8 cellular contexts compared by ENCODE assay signal in genomic region chr6:47413752-47414516, GRCh38.
DNase-seq lines count a peak whose midpoint lies in the region; ATAC-seq lines count a peak whose summit lies in the region.

No MANE protein-coding gene starts in this region.

- H3K9me3 Mint-ChIP-seq in CD4-positive, CD25-positive, alpha-beta regulatory T cell = peaks cover 0 to 2% (median 0%) of the 10 kb centered on the region in 7 donors
- no peaks in the 10 kb centered on the region for H3K9me3 Mint-ChIP-seq in natural killer cell treated with Interleukin-12 subunit alpha and Interleukin-12 subunit beta and Interleukin-15 and Interleukin-18, amount 100 ng/mL, for 72 hours

- no peaks in the 10 kb centered on the region for H3K36me3 ChIP-seq in CD4-positive, CD25-positive, alpha-beta regulatory T cell (ENCODE audit: control insufficient read depth, insufficient read depth, low read length)

- peak overlapping the region; percentile 54 to 94 (median 74) for H3K27ac Mint-ChIP-seq in CD4-positive, CD25-positive, alpha-beta regulatory T cell
- peak overlapping the region; percentile 14 to 63 for H3K27ac Mint-ChIP-seq in natural killer cell treated with Interleukin-12 subunit alpha and Interleukin-12 subunit beta and Interleukin-15 and Interleukin-18, amount 100 ng/mL, for 72 hours

- H3K9me3 ChIP-seq in CD4-positive, CD25-positive, alpha-beta regulatory T cell (ENCODE audit: control insufficient read depth in 2 of 2, low read length in 2 of 2) = no peaks in the 10 kb centered on the region

- H3K27ac ChIP-seq in CD4-positive, CD25-positive, alpha-beta regulatory T cell (ENCODE audit: insufficient read depth, low read length, poor library complexity, severe bottlenecking) = no peak overlapping the region

- H3K36me3 Mint-ChIP-seq in CD4-positive, CD25-positive, alpha-beta regulatory T cell = no peaks in the 10 kb centered on the region
- H3K36me3 Mint-ChIP-seq in natural killer cell treated with Interleukin-12 subunit alpha and Interleukin-12 subunit beta and Interleukin-15 and Interleukin-18, amount 100 ng/mL, for 72 hours = no peaks in the 10 kb centered on the region

- peaks cover 1% of the 10 kb centered on the region for H3K27me3 ChIP-seq in CD4-positive, CD25-positive, alpha-beta regulatory T cell (ENCODE audit: control insufficient read depth, insufficient read depth, low read length)

- peak overlapping the region; percentile 25 to 85 (median 82) for H3K4me3 Mint-ChIP-seq in CD4-positive, CD25-positive, alpha-beta regulatory T cell
- H3K4me3 Mint-ChIP-seq in natural killer cell treated with Interleukin-12 subunit alpha and Interleukin-12 subunit beta and Interleukin-15 and Interleukin-18, amount 100 ng/mL, for 72 hours = peak overlapping the region; percentile 62

- peaks cover 14% of the 10 kb centered on the region for H3K4me1 ChIP-seq in CD4-positive, CD25-positive, alpha-beta regulatory T cell (ENCODE audit: control insufficient read depth, insufficient read depth, low read length, poor library complexity, severe bottlenecking)

- DNase-seq in CD4-positive, CD25-positive, alpha-beta regulatory T cell = peak; percentile 5 to 75 (median 58)
- peak; percentile 11 for DNase-seq in NCI-H2171 (lab: John Stamatoyannopoulos, UW)
- DNase-seq in activated CD4-positive, alpha-beta T cell treated with anti-CD3 and anti-CD28 coated beads for 48 hours = peak; percentile 25
- peak; percentile 58 for DNase-seq in fibroblast of gingiva (ENCODE audit: low read depth)
- peak; percentile 62 for DNase-seq in natural killer cell treated with Interleukin-12 subunit alpha and Interleukin-12 subunit beta and Interleukin-15 and Interleukin-18, amount 100 ng/mL, for 72 hours (ENCODE audit: low spot score)
- no peak for DNase-seq in posterior vena cava (ENCODE audit: low spot score)

- peaks cover 18% of the 10 kb centered on the region for H3K27me3 Mint-ChIP-seq in CD4-positive, CD25-positive, alpha-beta regulatory T cell
- H3K27me3 Mint-ChIP-seq in natural killer cell treated with Interleukin-12 subunit alpha and Interleukin-12 subunit beta and Interleukin-15 and Interleukin-18, amount 100 ng/mL, for 72 hours = peaks cover 3 to 7% of the 10 kb centered on the region in 2 donors

- intact Hi-C loops in posterior vena cava (cut with DNase I) = no loop called here

- ATAC-seq in CD4-positive, CD25-positive, alpha-beta regulatory T cell (ENCODE audit: low read depth in 2 of 2) = peak; percentile 74 to 79
- peak; percentile 82 for ATAC-seq in GM18517 (IDR thresholded peaks at IDR 0.05; ENCODE audit: unreplicated experiment)
- peak; percentile 72 for ATAC-seq in HG02981 (IDR thresholded peaks at IDR 0.05; ENCODE audit: unreplicated experiment)
- ATAC-seq in natural killer cell treated with Interleukin-12 subunit alpha and Interleukin-12 subunit beta and Interleukin-15 and Interleukin-18, amount 100 ng/mL, for 72 hours = peak; percentile 73 to 79

- peak overlapping the region; percentile 85 for H3K4me3 ChIP-seq in CD4-positive, CD25-positive, alpha-beta regulatory T cell (ENCODE audit: low read depth, low read length)

- peaks cover 8 to 17% (median 12%) of the 10 kb centered on the region in 4 donors for H3K4me1 Mint-ChIP-seq in CD4-positive, CD25-positive, alpha-beta regulatory T cell
- peaks cover 12 to 18% of the 10 kb centered on the region in 2 donors for H3K4me1 Mint-ChIP-seq in natural killer cell treated with Interleukin-12 subunit alpha and Interleukin-12 subunit beta and Interleukin-15 and Interleukin-18, amount 100 ng/mL, for 72 hours (ENCODE audit: low read depth in 2 of 2)
